ENCODE assay signal across 1 cellular context in the genomic region with DNA sequence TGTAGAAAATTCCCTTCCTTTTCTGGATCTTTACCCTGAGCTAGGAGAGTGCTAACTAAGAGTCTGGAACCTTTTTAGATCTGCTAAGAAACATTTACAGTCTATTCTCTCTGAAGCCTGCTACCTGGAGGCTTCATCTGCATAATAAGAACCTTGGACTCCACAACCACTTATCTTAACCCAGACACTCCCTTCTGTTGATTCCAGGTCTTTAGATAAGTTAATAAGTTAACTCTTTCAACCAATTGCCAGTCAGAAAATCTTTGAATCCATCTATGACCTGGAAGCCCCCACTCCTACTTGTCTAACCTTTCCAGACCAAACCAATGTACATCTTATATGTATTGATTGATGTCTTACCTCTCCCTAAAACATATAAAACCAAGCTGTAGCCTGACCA.
TF ChIP-seq lines count a peak whose summit lies in the region.

No MANE protein-coding gene starts in this region.

TF ChIP-seq in GM23338, 12 proteins besides CTCF, POLR2A, EP300 and RAD21:
- TF ChIP-seq, protein P1, sequence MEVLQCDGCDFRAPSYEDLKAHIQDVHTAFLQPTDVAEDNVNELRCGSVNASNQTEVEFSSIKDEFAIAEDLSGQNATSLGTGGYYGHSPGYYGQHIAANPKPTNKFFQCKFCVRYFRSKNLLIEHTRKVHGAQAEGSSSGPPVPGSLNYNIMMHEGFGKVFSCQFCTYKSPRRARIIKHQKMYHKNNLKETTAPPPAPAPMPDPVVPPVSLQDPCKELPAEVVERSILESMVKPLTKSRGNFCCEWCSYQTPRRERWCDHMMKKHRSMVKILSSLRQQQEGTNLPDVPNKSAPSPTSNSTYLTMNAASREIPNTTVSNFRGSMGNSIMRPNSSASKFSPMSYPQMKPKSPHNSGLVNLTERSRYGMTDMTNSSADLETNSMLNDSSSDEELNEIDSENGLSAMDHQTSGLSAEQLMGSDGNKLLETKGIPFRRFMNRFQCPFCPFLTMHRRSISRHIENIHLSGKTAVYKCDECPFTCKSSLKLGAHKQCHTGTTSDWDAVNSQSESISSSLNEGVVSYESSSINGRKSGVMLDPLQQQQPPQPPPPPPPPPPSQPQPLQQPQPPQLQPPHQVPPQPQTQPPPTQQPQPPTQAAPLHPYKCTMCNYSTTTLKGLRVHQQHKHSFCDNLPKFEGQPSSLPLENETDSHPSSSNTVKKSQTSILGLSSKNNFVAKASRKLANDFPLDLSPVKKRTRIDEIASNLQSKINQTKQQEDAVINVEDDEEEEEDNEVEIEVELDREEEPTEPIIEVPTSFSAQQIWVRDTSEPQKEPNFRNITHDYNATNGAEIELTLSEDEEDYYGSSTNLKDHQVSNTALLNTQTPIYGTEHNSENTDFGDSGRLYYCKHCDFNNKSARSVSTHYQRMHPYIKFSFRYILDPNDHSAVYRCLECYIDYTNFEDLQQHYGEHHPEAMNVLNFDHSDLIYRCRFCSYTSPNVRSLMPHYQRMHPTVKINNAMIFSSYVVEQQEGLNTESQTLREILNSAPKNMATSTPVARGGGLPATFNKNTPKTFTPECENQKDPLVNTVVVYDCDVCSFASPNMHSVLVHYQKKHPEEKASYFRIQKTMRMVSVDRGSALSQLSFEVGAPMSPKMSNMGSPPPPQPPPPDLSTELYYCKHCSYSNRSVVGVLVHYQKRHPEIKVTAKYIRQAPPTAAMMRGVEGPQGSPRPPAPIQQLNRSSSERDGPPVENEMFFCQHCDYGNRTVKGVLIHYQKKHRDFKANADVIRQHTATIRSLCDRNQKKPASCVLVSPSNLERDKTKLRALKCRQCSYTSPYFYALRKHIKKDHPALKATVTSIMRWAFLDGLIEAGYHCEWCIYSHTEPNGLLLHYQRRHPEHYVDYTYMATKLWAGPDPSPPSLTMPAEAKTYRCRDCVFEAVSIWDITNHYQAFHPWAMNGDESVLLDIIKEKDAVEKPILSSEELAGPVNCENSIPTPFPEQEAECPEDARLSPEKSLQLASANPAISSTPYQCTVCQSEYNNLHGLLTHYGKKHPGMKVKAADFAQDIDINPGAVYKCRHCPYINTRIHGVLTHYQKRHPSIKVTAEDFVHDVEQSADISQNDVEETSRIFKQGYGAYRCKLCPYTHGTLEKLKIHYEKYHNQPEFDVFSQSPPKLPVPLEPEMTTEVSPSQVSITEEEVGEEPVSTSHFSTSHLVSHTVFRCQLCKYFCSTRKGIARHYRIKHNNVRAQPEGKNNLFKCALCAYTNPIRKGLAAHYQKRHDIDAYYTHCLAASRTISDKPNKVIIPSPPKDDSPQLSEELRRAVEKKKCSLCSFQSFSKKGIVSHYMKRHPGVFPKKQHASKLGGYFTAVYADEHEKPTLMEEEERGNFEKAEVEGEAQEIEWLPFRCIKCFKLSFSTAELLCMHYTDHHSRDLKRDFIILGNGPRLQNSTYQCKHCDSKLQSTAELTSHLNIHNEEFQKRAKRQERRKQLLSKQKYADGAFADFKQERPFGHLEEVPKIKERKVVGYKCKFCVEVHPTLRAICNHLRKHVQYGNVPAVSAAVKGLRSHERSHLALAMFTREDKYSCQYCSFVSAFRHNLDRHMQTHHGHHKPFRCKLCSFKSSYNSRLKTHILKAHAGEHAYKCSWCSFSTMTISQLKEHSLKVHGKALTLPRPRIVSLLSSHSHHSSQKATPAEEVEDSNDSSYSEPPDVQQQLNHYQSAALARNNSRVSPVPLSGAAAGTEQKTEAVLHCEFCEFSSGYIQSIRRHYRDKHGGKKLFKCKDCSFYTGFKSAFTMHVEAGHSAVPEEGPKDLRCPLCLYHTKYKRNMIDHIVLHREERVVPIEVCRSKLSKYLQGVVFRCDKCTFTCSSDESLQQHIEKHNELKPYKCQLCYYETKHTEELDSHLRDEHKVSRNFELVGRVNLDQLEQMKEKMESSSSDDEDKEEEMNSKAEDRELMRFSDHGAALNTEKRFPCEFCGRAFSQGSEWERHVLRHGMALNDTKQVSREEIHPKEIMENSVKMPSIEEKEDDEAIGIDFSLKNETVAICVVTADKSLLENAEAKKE (CRISPR knock-in tag; IDR thresholded peaks at IDR 0.05), result 0 out of 2 replicates have a peak, but pooled peaks have one; percentile 31
- TF ChIP-seq, protein P2, sequence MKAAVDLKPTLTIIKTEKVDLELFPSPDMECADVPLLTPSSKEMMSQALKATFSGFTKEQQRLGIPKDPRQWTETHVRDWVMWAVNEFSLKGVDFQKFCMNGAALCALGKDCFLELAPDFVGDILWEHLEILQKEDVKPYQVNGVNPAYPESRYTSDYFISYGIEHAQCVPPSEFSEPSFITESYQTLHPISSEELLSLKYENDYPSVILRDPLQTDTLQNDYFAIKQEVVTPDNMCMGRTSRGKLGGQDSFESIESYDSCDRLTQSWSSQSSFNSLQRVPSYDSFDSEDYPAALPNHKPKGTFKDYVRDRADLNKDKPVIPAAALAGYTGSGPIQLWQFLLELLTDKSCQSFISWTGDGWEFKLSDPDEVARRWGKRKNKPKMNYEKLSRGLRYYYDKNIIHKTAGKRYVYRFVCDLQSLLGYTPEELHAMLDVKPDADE (IDR thresholded peaks at IDR 0.05), result no peak
- no peak for TF ChIP-seq EZH2 (IDR thresholded peaks at IDR 0.05; ENCODE audit: low read depth, unreplicated experiment)
- TF ChIP-seq ZNF114 (CRISPR knock-in tag; IDR thresholded peaks at IDR 0.05), result no peak
